ENCODE assay signal across 24 cellular contexts in genomic region chr3:99016452-99016851, GRCh38.
"Had no signal": no experiment of that assay in that cellular context is flagged by ENCODE, and none has a peak within 500 bp of the region (broad histone marks: within the 10 kb centered on the region; RNA-seq: fewer than 3 reads in every experiment).

No MANE protein-coding gene starts in this region.

- H3K36me3 ChIP-seq: esophagus muscularis mucosa, gastroesophageal sphincter, heart left ventricle, lower lobe of right lung had no signal

- H2AFZ ChIP-seq: hepatocyte had no signal

- H3K4me3 ChIP-seq: coronary artery, dorsolateral prefrontal cortex, esophagus muscularis mucosa, gastroesophageal sphincter, heart left ventricle, hepatocyte, lower lobe of right lung had no signal

- H3K79me2 ChIP-seq: hepatocyte had no signal

- H3K9me3 ChIP-seq: esophagus muscularis mucosa, gastroesophageal sphincter, heart left ventricle, lower lobe of right lung had no signal

- H3K4me2 ChIP-seq: hepatocyte had no signal

- DNase-seq: dermis blood vessel endothelial cell; dorsolateral prefrontal cortex; effector CD4-positive, alpha-beta T cell; effector memory CD4-positive, alpha-beta T cell; foreskin keratinocyte; heart left ventricle; hypothalamus; immature natural killer cell; islet precursor cell; kidney; kidney glomerular epithelial cell; left colon; left ventricle myocardium superior; lower lobe of right lung; midbrain; naive thymus-derived CD4-positive, alpha-beta T cell had no signal

- H3K27me3 ChIP-seq: esophagus muscularis mucosa, foreskin keratinocyte, gastroesophageal sphincter, heart left ventricle, hepatocyte had no signal

- FAIRE-seq: colon, endothelial cell of umbilical vein, frontal cortex, kidney had no signal

- ATAC-seq: foreskin keratinocyte; gastroesophageal sphincter; heart left ventricle; left colon; left lobe of liver; left ventricle myocardium superior; lower lobe of right lung; naive thymus-derived CD4-positive, alpha-beta T cell had no signal

- H3K4me1 ChIP-seq: esophagus muscularis mucosa, foreskin keratinocyte, gastroesophageal sphincter, heart left ventricle, lower lobe of right lung had no signal

- H3K27ac ChIP-seq: coronary artery, dorsolateral prefrontal cortex, esophagus muscularis mucosa, foreskin keratinocyte, gastroesophageal sphincter, heart left ventricle, hepatocyte, lower lobe of right lung had no signal
